In the genomic region with DNA sequence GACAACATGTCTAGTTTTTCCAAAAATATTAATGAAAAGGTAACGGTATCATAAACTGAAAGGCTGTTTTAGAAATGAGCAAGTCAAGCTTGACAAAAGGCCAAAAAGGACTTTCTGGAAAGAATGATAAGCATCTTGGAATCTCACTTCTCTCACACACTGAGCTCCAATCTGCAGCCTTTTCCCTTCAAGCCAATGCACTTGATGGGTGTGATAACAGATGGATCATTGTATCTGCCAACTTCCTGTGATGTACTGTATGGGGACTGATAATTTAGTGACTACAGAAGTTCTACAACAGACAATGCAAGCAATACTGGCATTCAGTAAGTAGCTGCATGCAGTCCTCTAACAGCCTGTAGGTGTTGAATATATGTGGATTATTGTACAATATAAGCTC, we compare ENCODE assay signal across 1 cellular context.
TF ChIP-seq lines count a peak whose summit lies in the region.

No MANE protein-coding gene starts in this region.

TF ChIP-seq in IMR-90, 13 proteins besides CTCF, POLR2A, EP300 and RAD21:
- TF ChIP-seq CHD1 (IDR thresholded peaks at IDR 0.05; ENCODE audit: low read depth, low read length) = no peak
- TF ChIP-seq, protein P1, sequence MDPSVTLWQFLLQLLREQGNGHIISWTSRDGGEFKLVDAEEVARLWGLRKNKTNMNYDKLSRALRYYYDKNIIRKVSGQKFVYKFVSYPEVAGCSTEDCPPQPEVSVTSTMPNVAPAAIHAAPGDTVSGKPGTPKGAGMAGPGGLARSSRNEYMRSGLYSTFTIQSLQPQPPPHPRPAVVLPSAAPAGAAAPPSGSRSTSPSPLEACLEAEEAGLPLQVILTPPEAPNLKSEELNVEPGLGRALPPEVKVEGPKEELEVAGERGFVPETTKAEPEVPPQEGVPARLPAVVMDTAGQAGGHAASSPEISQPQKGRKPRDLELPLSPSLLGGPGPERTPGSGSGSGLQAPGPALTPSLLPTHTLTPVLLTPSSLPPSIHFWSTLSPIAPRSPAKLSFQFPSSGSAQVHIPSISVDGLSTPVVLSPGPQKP (IDR thresholded peaks at IDR 0.05; ENCODE audit: borderline replicate concordance, low read depth, low read length) = no peak
- TF ChIP-seq BHLHE40 (IDR thresholded peaks at IDR 0.05; ENCODE audit: low read depth, low read length) = no peak
- TF ChIP-seq MAZ (IDR thresholded peaks at IDR 0.05; ENCODE audit: borderline replicate concordance, low read depth, low read length) = no peak
- TF ChIP-seq, protein P2, sequence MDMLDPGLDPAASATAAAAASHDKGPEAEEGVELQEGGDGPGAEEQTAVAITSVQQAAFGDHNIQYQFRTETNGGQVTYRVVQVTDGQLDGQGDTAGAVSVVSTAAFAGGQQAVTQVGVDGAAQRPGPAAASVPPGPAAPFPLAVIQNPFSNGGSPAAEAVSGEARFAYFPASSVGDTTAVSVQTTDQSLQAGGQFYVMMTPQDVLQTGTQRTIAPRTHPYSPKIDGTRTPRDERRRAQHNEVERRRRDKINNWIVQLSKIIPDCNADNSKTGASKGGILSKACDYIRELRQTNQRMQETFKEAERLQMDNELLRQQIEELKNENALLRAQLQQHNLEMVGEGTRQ (IDR thresholded peaks at IDR 0.05; ENCODE audit: low read depth, low read length) = no peak
- TF ChIP-seq MAFK (IDR thresholded peaks at IDR 0.05; ENCODE audit: low read depth, low read length) = no peak
